In genomic region chr14:23056257-23056955, GRCh38 we compare ENCODE assay signal across 7 cellular contexts. TPM values are rescaled to one million over a fixed set of nuclear protein-coding genes. Genes with fewer than 3 reads are reported as not detected.
DNase-seq lines count a peak whose midpoint lies in the region; ATAC-seq lines count a peak whose summit lies in the region.

No MANE protein-coding gene starts in this region.

- DNase-seq in activated CD4-positive, alpha-beta T cell treated with anti-CD3 and anti-CD28 coated beads, Interleukin-2, amount 10 ng/mL, durations not matched to agents 24 days and 14 days, result peak; percentile 90
- no peak for DNase-seq in stimulated activated naive CD4-positive, alpha-beta T cell treated with Interleukin-2 at 50 U/mL for 16 hours (lab: John Stamatoyannopoulos, UW)

- H3K36me3 ChIP-seq in endocrine pancreas (ENCODE audit: control insufficient read depth, insufficient read depth, low read length), result peaks cover 6% of the 10 kb centered on the region
- H3K36me3 ChIP-seq in muscle layer of colon (ENCODE audit: insufficient read depth, low read length), result peaks cover 24% of the 10 kb centered on the region

- H3K9ac ChIP-seq in endocrine pancreas (ENCODE audit: control insufficient read depth, insufficient read depth, low read length) (peak overlapping the region; percentile 44), muscle layer of colon (ENCODE audit: low read length) (peak overlapping the region; percentile 13)

- H3K27me3 ChIP-seq in endocrine pancreas (ENCODE audit: control insufficient read depth, insufficient read depth, low read length) (no peaks in the 10 kb centered on the region), muscle layer of colon (ENCODE audit: control insufficient read depth in 1 of 2, insufficient read depth in 2 of 2, low read length in 2 of 2) (no peaks in the 10 kb centered on the region)

- ATAC-seq in GM19043 (IDR thresholded peaks at IDR 0.05; ENCODE audit: low read depth, unreplicated experiment) (peak; percentile 65), HG03460 (IDR thresholded peaks at IDR 0.05; ENCODE audit: unreplicated experiment) (peak; percentile 49)

- intact Hi-C loops in activated CD4-positive, alpha-beta T cell treated with anti-CD3 and anti-CD28 coated beads, Interleukin-2, amount 10 ng/mL, durations not matched to agents 24 days and 14 days (cut with micrococcal nuclease), result loop anchor here (2.0 to 5.0 kb wide), 3 partner anchors 22 to 128 kb away; partner anchors contain the start of genes PRMT5 and PSMB5

- H3K4me3 ChIP-seq in endocrine pancreas (ENCODE audit: control insufficient read depth, insufficient read depth, low read length), result no peak overlapping the region
- peak overlapping the region in 1 of 2 donors; percentile 47 for H3K4me3 ChIP-seq in muscle layer of colon (ENCODE audit: low read depth in 1 of 2, low read length in 2 of 2)

- H3K4me1 Mint-ChIP-seq in activated CD4-positive, alpha-beta T cell treated with anti-CD3 and anti-CD28 coated beads, Interleukin-2, amount 10 ng/mL, durations not matched to agents 24 days and 14 days, result peaks cover 17% of the 10 kb centered on the region
- peaks cover 19% of the 10 kb centered on the region for H3K4me1 Mint-ChIP-seq in stimulated activated naive CD8-positive, alpha-beta T cell treated with anti-CD3 and anti-CD28 coated beads, Interleukin-15, Interleukin-2, amounts not matched to agents 100 ng/mL and 50 ng/mL, for 24 hours (ENCODE audit: low read depth)

- H3K27ac Mint-ChIP-seq in activated CD4-positive, alpha-beta T cell treated with anti-CD3 and anti-CD28 coated beads, Interleukin-2, amount 10 ng/mL, durations not matched to agents 24 days and 14 days, result peak overlapping the region; percentile 64
- H3K27ac Mint-ChIP-seq in stimulated activated naive CD8-positive, alpha-beta T cell treated with anti-CD3 and anti-CD28 coated beads, Interleukin-15, Interleukin-2, amounts not matched to agents 100 ng/mL and 50 ng/mL, for 24 hours, result no peak overlapping the region

- peaks cover 8% of the 10 kb centered on the region for H3K27me3 Mint-ChIP-seq in activated CD4-positive, alpha-beta T cell treated with anti-CD3 and anti-CD28 coated beads, Interleukin-2, amount 10 ng/mL, durations not matched to agents 24 days and 14 days
- peaks cover 5% of the 10 kb centered on the region for H3K27me3 Mint-ChIP-seq in stimulated activated naive CD8-positive, alpha-beta T cell treated with anti-CD3 and anti-CD28 coated beads, Interleukin-15, Interleukin-2, amounts not matched to agents 100 ng/mL and 50 ng/mL, for 24 hours

- H3K4me1 ChIP-seq in endocrine pancreas (ENCODE audit: control insufficient read depth, insufficient read depth, low read length), result no peaks in the 10 kb centered on the region
- H3K4me1 ChIP-seq in muscle layer of colon (ENCODE audit: insufficient read depth, low read length), result peaks cover 17% of the 10 kb centered on the region

- H3K9me3 Mint-ChIP-seq in activated CD4-positive, alpha-beta T cell treated with anti-CD3 and anti-CD28 coated beads, Interleukin-2, amount 10 ng/mL, durations not matched to agents 24 days and 14 days, result no peaks in the 10 kb centered on the region
- no peaks in the 10 kb centered on the region for H3K9me3 Mint-ChIP-seq in stimulated activated naive CD8-positive, alpha-beta T cell treated with anti-CD3 and anti-CD28 coated beads, Interleukin-15, Interleukin-2, amounts not matched to agents 100 ng/mL and 50 ng/mL, for 24 hours

- H3K9me3 ChIP-seq in endocrine pancreas (ENCODE audit: control insufficient read depth, low read length) (no peaks in the 10 kb centered on the region), muscle layer of colon (ENCODE audit: low read length) (no peaks in the 10 kb centered on the region)

- H3K4me3 Mint-ChIP-seq in activated CD4-positive, alpha-beta T cell treated with anti-CD3 and anti-CD28 coated beads, Interleukin-2, amount 10 ng/mL, durations not matched to agents 24 days and 14 days, result peak overlapping the region; percentile 80
- H3K4me3 Mint-ChIP-seq in stimulated activated naive CD8-positive, alpha-beta T cell treated with anti-CD3 and anti-CD28 coated beads, Interleukin-15, Interleukin-2, amounts not matched to agents 100 ng/mL and 50 ng/mL, for 24 hours, result peak overlapping the region; percentile 69

- no peak overlapping the region for H3K27ac ChIP-seq in muscle layer of colon (ENCODE audit: low read depth, low read length)

- H3K36me3 Mint-ChIP-seq in activated CD4-positive, alpha-beta T cell treated with anti-CD3 and anti-CD28 coated beads, Interleukin-2, amount 10 ng/mL, durations not matched to agents 24 days and 14 days (ENCODE audit: low read depth), result peaks cover 17% of the 10 kb centered on the region
- H3K36me3 Mint-ChIP-seq in stimulated activated naive CD8-positive, alpha-beta T cell treated with anti-CD3 and anti-CD28 coated beads, Interleukin-15, Interleukin-2, amounts not matched to agents 100 ng/mL and 50 ng/mL, for 24 hours (ENCODE audit: low read depth), result peaks cover 23% of the 10 kb centered on the region

RNA-seq across cellular contexts. Expression of gene CDH24, which starts 0.9 kb away (rescaled TPM):
- total RNA-seq in activated CD4-positive, alpha-beta T cell treated with anti-CD3 and anti-CD28 coated beads, Interleukin-2, amount 10 ng/mL, durations not matched to agents 24 days and 14 days, result 1.6 and 1.7 TPM in 2 replicates

RNA-seq across cellular contexts. Expression of gene PSMB11, which starts 14.4 kb away (rescaled TPM):
- total RNA-seq in activated CD4-positive, alpha-beta T cell treated with anti-CD3 and anti-CD28 coated beads, Interleukin-2, amount 10 ng/mL, durations not matched to agents 24 days and 14 days, result not detected in 2 replicates

RNA-seq across cellular contexts. Expression of gene PSMB5, which starts 21.7 kb away (rescaled TPM):
- total RNA-seq in activated CD4-positive, alpha-beta T cell treated with anti-CD3 and anti-CD28 coated beads, Interleukin-2, amount 10 ng/mL, durations not matched to agents 24 days and 14 days, result 150 TPM in 2 replicates

RNA-seq across cellular contexts. Expression of gene ACIN1, which starts 38.5 kb away (rescaled TPM):
- total RNA-seq in activated CD4-positive, alpha-beta T cell treated with anti-CD3 and anti-CD28 coated beads, Interleukin-2, amount 10 ng/mL, durations not matched to agents 24 days and 14 days, result 221 and 224 TPM in 2 replicates

RNA-seq across cellular contexts. Expression of gene C14orf119, which starts 38.9 kb away (rescaled TPM):
- total RNA-seq in activated CD4-positive, alpha-beta T cell treated with anti-CD3 and anti-CD28 coated beads, Interleukin-2, amount 10 ng/mL, durations not matched to agents 24 days and 14 days, result 50.9 and 54.3 TPM in 2 replicates
